17 cellular contexts compared by ENCODE assay signal in genomic region chr6:66179363-66179762, GRCh38.
"Had no signal": no experiment of that assay in that cellular context is flagged by ENCODE, and none has a peak within 500 bp of the region (broad histone marks: within the 10 kb centered on the region; RNA-seq: fewer than 3 reads in every experiment).

No MANE protein-coding gene starts in this region.

- H3K9me3 ChIP-seq: SK-N-SH had no signal

- H3K4me2 ChIP-seq: SK-N-SH had no signal

- H3K9me2 ChIP-seq: SK-N-SH had no signal

- H3K27ac ChIP-seq: RWPE1 had no signal

- ATAC-seq: Panc1 had no signal

- H3K9ac ChIP-seq: SK-N-SH had no signal

- DNase-seq: Karpas-422, KG1, MM.1S, NCI-H1092 treated with DMSO at 0.1 percent for 48 hours, NCI-H1436, NCI-H1694, NCI-H187 treated with DMSO at 0.1 percent for 48 hours, NCI-H2029 treated with DMSO at 0.1 percent for 48 hours, NCI-H2171 treated with DMSO at 0.1 percent for 48 hours, NCI-H524, NCI-H526 treated with DMSO at 0.1 percent for 48 hours, NCI-H748 treated with DMSO at 0.1 percent for 48 hours, SHP77, SK-N-SH, SW 1271 had no signal
